ENCODE assay signal across 1 cellular context in the genomic region with DNA sequence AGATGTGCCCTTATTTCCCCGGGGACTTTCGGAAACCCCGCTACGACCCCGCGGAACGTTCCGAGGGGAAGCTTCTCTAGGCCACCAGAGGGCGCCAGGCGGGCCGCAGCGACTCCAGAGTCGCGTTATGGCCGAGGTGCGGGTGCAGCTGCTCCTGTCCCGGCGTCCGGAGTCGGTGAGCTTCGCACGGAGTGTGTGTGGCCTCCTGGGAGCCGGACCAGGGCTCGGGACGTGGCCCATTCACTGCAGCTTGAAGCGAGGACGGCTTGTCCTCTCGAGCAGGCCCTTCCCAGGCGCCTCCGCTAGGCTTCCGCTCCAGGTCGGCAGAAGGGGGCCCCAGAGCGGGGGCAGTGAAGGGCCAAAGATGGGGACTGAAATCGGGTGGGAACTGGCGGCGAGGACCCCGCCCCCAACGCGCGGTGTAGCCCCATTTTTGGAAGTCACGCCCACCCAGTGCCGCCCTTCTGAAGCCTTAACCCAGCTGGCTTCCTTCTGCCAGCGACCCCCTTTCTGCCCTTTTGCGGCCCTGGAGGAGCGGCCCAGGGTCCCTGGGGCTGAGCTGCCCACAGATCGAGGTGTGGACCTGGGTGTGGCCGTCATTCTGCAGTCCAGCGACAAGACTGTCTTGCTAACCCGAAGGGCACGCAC.
TF ChIP-seq lines count a peak whose summit lies in the region.

A gene with protein sequence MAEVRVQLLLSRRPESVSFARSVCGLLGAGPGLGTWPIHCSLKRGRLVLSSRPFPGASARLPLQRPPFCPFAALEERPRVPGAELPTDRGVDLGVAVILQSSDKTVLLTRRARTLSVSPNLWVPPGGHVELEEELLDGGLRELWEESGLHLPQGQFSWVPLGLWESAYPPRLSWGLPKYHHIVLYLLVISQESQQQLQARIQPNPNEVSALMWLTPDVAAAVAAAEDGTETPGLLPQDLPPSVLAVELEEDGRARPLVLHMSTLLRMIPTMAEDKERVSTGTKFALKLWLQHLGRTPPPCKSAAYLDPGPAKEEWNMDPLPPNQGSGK (plus strand): TSS at position 117 of the 648 bp plus-strand sequence. CDS start 11 bp downstream, at position 128.

TF ChIP-seq in WTC11, 78 proteins besides CTCF, POLR2A, EP300 and RAD21 (continued from another document and continues in another):
- TF ChIP-seq, protein P1, sequence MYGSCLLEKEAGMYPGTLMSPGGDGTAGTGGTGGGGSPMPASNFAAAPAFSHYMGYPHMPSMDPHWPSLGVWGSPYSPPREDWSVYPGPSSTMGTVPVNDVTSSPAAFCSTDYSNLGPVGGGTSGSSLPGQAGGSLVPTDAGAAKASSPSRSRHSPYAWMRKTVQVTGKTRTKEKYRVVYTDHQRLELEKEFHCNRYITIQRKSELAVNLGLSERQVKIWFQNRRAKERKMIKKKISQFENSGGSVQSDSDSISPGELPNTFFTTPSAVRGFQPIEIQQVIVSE (CRISPR knock-in tag; IDR thresholded peaks at IDR 0.05; ENCODE audit: borderline replicate concordance) = no peak
- TF ChIP-seq, protein P2, sequence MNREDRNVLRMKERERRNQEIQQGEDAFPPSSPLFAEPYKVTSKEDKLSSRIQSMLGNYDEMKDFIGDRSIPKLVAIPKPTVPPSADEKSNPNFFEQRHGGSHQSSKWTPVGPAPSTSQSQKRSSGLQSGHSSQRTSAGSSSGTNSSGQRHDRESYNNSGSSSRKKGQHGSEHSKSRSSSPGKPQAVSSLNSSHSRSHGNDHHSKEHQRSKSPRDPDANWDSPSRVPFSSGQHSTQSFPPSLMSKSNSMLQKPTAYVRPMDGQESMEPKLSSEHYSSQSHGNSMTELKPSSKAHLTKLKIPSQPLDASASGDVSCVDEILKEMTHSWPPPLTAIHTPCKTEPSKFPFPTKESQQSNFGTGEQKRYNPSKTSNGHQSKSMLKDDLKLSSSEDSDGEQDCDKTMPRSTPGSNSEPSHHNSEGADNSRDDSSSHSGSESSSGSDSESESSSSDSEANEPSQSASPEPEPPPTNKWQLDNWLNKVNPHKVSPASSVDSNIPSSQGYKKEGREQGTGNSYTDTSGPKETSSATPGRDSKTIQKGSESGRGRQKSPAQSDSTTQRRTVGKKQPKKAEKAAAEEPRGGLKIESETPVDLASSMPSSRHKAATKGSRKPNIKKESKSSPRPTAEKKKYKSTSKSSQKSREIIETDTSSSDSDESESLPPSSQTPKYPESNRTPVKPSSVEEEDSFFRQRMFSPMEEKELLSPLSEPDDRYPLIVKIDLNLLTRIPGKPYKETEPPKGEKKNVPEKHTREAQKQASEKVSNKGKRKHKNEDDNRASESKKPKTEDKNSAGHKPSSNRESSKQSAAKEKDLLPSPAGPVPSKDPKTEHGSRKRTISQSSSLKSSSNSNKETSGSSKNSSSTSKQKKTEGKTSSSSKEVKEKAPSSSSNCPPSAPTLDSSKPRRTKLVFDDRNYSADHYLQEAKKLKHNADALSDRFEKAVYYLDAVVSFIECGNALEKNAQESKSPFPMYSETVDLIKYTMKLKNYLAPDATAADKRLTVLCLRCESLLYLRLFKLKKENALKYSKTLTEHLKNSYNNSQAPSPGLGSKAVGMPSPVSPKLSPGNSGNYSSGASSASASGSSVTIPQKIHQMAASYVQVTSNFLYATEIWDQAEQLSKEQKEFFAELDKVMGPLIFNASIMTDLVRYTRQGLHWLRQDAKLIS (CRISPR knock-in tag; IDR thresholded peaks at IDR 0.05; ENCODE audit: borderline replicate concordance) = no peak
- TF ChIP-seq, protein P3, sequence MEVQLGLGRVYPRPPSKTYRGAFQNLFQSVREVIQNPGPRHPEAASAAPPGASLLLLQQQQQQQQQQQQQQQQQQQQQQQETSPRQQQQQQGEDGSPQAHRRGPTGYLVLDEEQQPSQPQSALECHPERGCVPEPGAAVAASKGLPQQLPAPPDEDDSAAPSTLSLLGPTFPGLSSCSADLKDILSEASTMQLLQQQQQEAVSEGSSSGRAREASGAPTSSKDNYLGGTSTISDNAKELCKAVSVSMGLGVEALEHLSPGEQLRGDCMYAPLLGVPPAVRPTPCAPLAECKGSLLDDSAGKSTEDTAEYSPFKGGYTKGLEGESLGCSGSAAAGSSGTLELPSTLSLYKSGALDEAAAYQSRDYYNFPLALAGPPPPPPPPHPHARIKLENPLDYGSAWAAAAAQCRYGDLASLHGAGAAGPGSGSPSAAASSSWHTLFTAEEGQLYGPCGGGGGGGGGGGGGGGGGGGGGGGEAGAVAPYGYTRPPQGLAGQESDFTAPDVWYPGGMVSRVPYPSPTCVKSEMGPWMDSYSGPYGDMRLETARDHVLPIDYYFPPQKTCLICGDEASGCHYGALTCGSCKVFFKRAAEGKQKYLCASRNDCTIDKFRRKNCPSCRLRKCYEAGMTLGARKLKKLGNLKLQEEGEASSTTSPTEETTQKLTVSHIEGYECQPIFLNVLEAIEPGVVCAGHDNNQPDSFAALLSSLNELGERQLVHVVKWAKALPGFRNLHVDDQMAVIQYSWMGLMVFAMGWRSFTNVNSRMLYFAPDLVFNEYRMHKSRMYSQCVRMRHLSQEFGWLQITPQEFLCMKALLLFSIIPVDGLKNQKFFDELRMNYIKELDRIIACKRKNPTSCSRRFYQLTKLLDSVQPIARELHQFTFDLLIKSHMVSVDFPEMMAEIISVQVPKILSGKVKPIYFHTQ (CRISPR knock-in tag; IDR thresholded peaks at IDR 0.05) = peak; percentile 22; the same call in 1 of the 2 replicates
- peak; percentile 54; the same call in 1 of the 2 replicates for TF ChIP-seq ATF1 (CRISPR knock-in tag; IDR thresholded peaks at IDR 0.05)
- TF ChIP-seq ZNF232 (CRISPR knock-in tag; IDR thresholded peaks at IDR 0.05) = no peak
- TF ChIP-seq, protein P4, sequence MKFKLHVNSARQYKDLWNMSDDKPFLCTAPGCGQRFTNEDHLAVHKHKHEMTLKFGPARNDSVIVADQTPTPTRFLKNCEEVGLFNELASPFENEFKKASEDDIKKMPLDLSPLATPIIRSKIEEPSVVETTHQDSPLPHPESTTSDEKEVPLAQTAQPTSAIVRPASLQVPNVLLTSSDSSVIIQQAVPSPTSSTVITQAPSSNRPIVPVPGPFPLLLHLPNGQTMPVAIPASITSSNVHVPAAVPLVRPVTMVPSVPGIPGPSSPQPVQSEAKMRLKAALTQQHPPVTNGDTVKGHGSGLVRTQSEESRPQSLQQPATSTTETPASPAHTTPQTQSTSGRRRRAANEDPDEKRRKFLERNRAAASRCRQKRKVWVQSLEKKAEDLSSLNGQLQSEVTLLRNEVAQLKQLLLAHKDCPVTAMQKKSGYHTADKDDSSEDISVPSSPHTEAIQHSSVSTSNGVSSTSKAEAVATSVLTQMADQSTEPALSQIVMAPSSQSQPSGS (CRISPR knock-in tag; IDR thresholded peaks at IDR 0.05; ENCODE audit: borderline replicate concordance, low read depth) = no peak
- TF ChIP-seq, protein P5, sequence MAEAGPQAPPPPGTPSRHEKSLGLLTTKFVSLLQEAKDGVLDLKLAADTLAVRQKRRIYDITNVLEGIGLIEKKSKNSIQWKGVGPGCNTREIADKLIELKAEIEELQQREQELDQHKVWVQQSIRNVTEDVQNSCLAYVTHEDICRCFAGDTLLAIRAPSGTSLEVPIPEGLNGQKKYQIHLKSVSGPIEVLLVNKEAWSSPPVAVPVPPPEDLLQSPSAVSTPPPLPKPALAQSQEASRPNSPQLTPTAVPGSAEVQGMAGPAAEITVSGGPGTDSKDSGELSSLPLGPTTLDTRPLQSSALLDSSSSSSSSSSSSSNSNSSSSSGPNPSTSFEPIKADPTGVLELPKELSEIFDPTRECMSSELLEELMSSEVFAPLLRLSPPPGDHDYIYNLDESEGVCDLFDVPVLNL (CRISPR knock-in tag; IDR thresholded peaks at IDR 0.05; ENCODE audit: borderline replicate concordance, low read depth) = no peak
- TF ChIP-seq, protein P6, sequence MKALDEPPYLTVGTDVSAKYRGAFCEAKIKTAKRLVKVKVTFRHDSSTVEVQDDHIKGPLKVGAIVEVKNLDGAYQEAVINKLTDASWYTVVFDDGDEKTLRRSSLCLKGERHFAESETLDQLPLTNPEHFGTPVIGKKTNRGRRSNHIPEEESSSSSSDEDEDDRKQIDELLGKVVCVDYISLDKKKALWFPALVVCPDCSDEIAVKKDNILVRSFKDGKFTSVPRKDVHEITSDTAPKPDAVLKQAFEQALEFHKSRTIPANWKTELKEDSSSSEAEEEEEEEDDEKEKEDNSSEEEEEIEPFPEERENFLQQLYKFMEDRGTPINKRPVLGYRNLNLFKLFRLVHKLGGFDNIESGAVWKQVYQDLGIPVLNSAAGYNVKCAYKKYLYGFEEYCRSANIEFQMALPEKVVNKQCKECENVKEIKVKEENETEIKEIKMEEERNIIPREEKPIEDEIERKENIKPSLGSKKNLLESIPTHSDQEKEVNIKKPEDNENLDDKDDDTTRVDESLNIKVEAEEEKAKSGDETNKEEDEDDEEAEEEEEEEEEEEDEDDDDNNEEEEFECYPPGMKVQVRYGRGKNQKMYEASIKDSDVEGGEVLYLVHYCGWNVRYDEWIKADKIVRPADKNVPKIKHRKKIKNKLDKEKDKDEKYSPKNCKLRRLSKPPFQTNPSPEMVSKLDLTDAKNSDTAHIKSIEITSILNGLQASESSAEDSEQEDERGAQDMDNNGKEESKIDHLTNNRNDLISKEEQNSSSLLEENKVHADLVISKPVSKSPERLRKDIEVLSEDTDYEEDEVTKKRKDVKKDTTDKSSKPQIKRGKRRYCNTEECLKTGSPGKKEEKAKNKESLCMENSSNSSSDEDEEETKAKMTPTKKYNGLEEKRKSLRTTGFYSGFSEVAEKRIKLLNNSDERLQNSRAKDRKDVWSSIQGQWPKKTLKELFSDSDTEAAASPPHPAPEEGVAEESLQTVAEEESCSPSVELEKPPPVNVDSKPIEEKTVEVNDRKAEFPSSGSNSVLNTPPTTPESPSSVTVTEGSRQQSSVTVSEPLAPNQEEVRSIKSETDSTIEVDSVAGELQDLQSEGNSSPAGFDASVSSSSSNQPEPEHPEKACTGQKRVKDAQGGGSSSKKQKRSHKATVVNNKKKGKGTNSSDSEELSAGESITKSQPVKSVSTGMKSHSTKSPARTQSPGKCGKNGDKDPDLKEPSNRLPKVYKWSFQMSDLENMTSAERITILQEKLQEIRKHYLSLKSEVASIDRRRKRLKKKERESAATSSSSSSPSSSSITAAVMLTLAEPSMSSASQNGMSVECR (CRISPR knock-in tag; IDR thresholded peaks at IDR 0.05; ENCODE audit: borderline replicate concordance) = no peak
- no peak for TF ChIP-seq ZBTB21 (CRISPR knock-in tag; IDR thresholded peaks at IDR 0.05; ENCODE audit: borderline replicate concordance)
- TF ChIP-seq, protein P7, sequence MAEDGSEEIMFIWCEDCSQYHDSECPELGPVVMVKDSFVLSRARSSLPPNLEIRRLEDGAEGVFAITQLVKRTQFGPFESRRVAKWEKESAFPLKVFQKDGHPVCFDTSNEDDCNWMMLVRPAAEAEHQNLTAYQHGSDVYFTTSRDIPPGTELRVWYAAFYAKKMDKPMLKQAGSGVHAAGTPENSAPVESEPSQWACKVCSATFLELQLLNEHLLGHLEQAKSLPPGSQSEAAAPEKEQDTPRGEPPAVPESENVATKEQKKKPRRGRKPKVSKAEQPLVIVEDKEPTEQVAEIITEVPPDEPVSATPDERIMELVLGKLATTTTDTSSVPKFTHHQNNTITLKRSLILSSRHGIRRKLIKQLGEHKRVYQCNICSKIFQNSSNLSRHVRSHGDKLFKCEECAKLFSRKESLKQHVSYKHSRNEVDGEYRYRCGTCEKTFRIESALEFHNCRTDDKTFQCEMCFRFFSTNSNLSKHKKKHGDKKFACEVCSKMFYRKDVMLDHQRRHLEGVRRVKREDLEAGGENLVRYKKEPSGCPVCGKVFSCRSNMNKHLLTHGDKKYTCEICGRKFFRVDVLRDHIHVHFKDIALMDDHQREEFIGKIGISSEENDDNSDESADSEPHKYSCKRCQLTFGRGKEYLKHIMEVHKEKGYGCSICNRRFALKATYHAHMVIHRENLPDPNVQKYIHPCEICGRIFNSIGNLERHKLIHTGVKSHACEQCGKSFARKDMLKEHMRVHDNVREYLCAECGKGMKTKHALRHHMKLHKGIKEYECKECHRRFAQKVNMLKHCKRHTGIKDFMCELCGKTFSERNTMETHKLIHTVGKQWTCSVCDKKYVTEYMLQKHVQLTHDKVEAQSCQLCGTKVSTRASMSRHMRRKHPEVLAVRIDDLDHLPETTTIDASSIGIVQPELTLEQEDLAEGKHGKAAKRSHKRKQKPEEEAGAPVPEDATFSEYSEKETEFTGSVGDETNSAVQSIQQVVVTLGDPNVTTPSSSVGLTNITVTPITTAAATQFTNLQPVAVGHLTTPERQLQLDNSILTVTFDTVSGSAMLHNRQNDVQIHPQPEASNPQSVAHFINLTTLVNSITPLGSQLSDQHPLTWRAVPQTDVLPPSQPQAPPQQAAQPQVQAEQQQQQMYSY (CRISPR knock-in tag; IDR thresholded peaks at IDR 0.05) = no peak; the same call in 1 of the 2 replicates
- TF ChIP-seq ZNF423 (CRISPR knock-in tag; IDR thresholded peaks at IDR 0.05) = no peak
- TF ChIP-seq, protein P8, sequence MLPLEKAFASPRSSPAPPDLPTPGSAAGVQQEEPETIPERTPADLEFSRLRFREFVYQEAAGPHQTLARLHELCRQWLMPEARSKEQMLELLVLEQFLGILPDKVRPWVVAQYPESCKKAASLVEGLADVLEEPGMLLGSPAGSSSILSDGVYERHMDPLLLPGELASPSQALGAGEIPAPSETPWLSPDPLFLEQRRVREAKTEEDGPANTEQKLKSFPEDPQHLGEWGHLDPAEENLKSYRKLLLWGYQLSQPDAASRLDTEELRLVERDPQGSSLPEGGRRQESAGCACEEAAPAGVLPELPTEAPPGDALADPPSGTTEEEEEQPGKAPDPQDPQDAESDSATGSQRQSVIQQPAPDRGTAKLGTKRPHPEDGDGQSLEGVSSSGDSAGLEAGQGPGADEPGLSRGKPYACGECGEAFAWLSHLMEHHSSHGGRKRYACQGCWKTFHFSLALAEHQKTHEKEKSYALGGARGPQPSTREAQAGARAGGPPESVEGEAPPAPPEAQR (CRISPR knock-in tag; IDR thresholded peaks at IDR 0.05) = no peak
- TF ChIP-seq, protein P9, sequence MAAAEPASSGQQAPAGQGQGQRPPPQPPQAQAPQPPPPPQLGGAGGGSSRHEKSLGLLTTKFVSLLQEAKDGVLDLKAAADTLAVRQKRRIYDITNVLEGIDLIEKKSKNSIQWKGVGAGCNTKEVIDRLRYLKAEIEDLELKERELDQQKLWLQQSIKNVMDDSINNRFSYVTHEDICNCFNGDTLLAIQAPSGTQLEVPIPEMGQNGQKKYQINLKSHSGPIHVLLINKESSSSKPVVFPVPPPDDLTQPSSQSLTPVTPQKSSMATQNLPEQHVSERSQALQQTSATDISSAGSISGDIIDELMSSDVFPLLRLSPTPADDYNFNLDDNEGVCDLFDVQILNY (CRISPR knock-in tag; IDR thresholded peaks at IDR 0.05) = peak; percentile 71; the same call in 1 of the 2 replicates
- TF ChIP-seq, protein P10, sequence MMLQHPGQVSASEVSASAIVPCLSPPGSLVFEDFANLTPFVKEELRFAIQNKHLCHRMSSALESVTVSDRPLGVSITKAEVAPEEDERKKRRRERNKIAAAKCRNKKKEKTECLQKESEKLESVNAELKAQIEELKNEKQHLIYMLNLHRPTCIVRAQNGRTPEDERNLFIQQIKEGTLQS (CRISPR knock-in tag; conservative IDR thresholded peaks at IDR 0.05) = no peak
- no peak for TF ChIP-seq ZNF396 (CRISPR knock-in tag; IDR thresholded peaks at IDR 0.05; ENCODE audit: borderline replicate concordance)
- TF ChIP-seq OVOL2 (CRISPR knock-in tag; IDR thresholded peaks at IDR 0.05; ENCODE audit: borderline replicate concordance) = no peak
- TF ChIP-seq, protein P11, sequence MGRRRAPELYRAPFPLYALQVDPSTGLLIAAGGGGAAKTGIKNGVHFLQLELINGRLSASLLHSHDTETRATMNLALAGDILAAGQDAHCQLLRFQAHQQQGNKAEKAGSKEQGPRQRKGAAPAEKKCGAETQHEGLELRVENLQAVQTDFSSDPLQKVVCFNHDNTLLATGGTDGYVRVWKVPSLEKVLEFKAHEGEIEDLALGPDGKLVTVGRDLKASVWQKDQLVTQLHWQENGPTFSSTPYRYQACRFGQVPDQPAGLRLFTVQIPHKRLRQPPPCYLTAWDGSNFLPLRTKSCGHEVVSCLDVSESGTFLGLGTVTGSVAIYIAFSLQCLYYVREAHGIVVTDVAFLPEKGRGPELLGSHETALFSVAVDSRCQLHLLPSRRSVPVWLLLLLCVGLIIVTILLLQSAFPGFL (CRISPR knock-in tag; IDR thresholded peaks at IDR 0.05; ENCODE audit: borderline replicate concordance) = no peak
- TF ChIP-seq HMGA2 (CRISPR knock-in tag; IDR thresholded peaks at IDR 0.05) = no peak
